In the genomic region with DNA sequence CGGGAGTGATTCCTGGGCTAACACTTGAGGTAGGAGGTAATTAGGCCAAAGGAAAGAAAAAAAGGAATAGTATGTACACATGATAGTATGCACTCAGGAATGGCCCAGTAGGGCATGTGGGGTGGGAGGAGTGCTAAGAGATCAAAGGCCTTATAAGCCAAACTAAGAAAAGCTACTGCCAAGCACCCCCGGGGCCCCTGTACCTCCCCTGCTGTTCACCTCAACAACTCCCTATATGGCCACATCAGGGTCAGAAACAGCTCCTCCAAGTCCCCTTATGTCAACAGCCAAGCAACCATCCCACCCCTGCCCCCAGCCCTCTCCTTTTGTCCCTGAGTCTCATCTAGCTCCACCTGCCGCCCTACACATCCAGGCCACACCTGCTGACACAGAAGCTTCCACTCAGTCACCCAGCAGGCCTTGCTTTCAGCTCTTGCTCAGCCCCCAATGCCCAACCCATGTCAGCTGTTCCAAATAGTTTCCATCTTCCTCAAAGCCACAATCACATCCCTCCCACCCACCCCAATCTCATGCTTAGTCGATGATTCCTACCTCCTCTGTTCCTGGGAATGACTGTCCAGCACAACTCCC, we compare ENCODE assay signal across 10 cellular contexts.
DNase-seq lines count a peak whose midpoint lies in the region; ATAC-seq, FAIRE-seq and TF ChIP-seq lines count a peak whose summit lies in the region.
"Had no signal": no experiment of that assay in that cellular context is flagged by ENCODE, and none has a peak within 500 bp of the region (broad histone marks: within the 10 kb centered on the region; RNA-seq: fewer than 3 reads in every experiment).

No MANE protein-coding gene starts in this region.

- H3K27ac ChIP-seq in left ventricle myocardium inferior (replicated peaks), result peak overlapping the region; percentile 92
- H3K27ac ChIP-seq in esophagus (ENCODE audit: low read depth in 2 of 2, low read length in 1 of 2), result peak overlapping the region; percentile 57 to 61
- H3K27ac ChIP-seq: pancreas had no signal

- H3K27me3 ChIP-seq in left ventricle myocardium inferior (ENCODE audit: low read depth) (no peaks in the 10 kb centered on the region), esophagus (ENCODE audit: control insufficient read depth in 1 of 2, insufficient read depth in 2 of 2, low read length in 2 of 2) (no peaks in the 10 kb centered on the region)
- H3K27me3 ChIP-seq: pancreas had no signal

- FAIRE-seq in RCC 7860 (lab: Jason Lieb, UNC), result no peak
- FAIRE-seq: pancreas had no signal

- H3K36me3 ChIP-seq in left ventricle myocardium inferior, result peaks cover 4% of the 10 kb centered on the region
- H3K36me3 ChIP-seq in esophagus (ENCODE audit: control insufficient read depth in 2 of 2, insufficient read depth in 2 of 2, low read length in 1 of 2), result no peaks in the 10 kb centered on the region
- H3K36me3 ChIP-seq: pancreas had no signal

- 59 to 70% methylated on average over 4 of the region's 4 CpGs for WGBS in esophagus, 2 donors

- TF ChIP-seq CTCF in left ventricle myocardium inferior (IDR thresholded peaks at IDR 0.05; ENCODE audit: borderline replicate concordance) (no peak), GM10266 (IDR thresholded peaks at IDR 0.05; ENCODE audit: control insufficient read depth, insufficient read depth, low read depth, missing control alignments) (no peak)

- DNase-seq in left ventricle myocardium inferior, result no peak
- DNase-seq in Right ventricle myocardium inferior (ENCODE audit: missing footprints), result no peak
- DNase-seq in myocyte (ENCODE audit: low read depth), result peak; percentile 97
- DNase-seq in RCC 7860 (ENCODE audit: low spot score), result no peak
- DNase-seq in NCI-H524 (lab: John Stamatoyannopoulos, UW), result no peak
- DNase-seq in activated naive CD4-positive, alpha-beta T cell treated with anti-CD3 and anti-CD28 coated beads, Interleukin-2, amount 50 U/mL, for 16 hours, result no peak
- no peak for DNase-seq in GM10266 (ENCODE audit: extremely low spot score)
- DNase-seq: NCI-H1092, pancreas had no signal

- intact Hi-C loops in left ventricle myocardium inferior (cut with micrococcal nuclease), result no loop called here
- intact Hi-C loops in Right ventricle myocardium inferior (cut with DNase I), result loop anchor here (5.0 kb wide), 1 partner anchor 194 kb away; no protein-coding TSS in a partner anchor

- H3K4me3 ChIP-seq in left ventricle myocardium inferior, result peak overlapping the region; percentile 41
- H3K4me3 ChIP-seq in esophagus (ENCODE audit: low read depth in 1 of 2, low read length in 2 of 2), result no peak overlapping the region
- H3K4me3 ChIP-seq: pancreas had no signal

- no peaks in the 10 kb centered on the region for H3K9me3 ChIP-seq in left ventricle myocardium inferior (replicated peaks)
- no peaks in the 10 kb centered on the region for H3K9me3 ChIP-seq in esophagus (ENCODE audit: control insufficient read depth in 2 of 2, insufficient read depth in 1 of 2, low read depth in 1 of 2, low read length in 1 of 2)
- H3K9me3 ChIP-seq: pancreas had no signal

- ATAC-seq in Right ventricle myocardium inferior, result no peak
- ATAC-seq: pancreas had no signal

- peaks cover 90% of the 10 kb centered on the region for H3K4me1 ChIP-seq in left ventricle myocardium inferior
- peaks cover 0 to 3% of the 10 kb centered on the region in 2 donors for H3K4me1 ChIP-seq in esophagus (ENCODE audit: control insufficient read depth in 2 of 2, insufficient read depth in 2 of 2, low read length in 1 of 2)
